38 cellular contexts compared by ENCODE assay signal in genomic region chr13:20851844-20852402, GRCh38.
"Had no signal": no experiment of that assay in that cellular context is flagged by ENCODE, and none has a peak within 500 bp of the region (broad histone marks: within the 10 kb centered on the region; RNA-seq: fewer than 3 reads in every experiment).

No MANE protein-coding gene starts in this region.

- H3K27ac ChIP-seq: brain microvascular endothelial cell, Peyer's patch, VCaP had no signal

- H3K9me3 ChIP-seq: Peyer's patch had no signal

- H3K36me3 ChIP-seq: brain microvascular endothelial cell, Peyer's patch had no signal

- ATAC-seq: activated naive CD4-positive, alpha-beta T cell treated with anti-CD3 and anti-CD28 coated beads, Interleukin-2, amount 50 U/mL, for 72 hours; activated T-cell treated with anti-CD3 and anti-CD28 coated beads, Interleukin-2, amount 50 U/mL, for 4 hours; PC-3; SK-N-SH treated with all-trans-retinoic acid at 6 μM for 48 hours had no signal

- H3K27me3 ChIP-seq: brain microvascular endothelial cell, Peyer's patch had no signal

- DNase-seq: activated B cell treated with CpG ODN at 0.5 μM for 24 hours; activated CD4-positive, alpha-beta memory T cell treated with anti-CD3 and anti-CD28 coated beads for 36 hours; activated CD4-positive, alpha-beta T cell treated with anti-CD3 and anti-CD28 coated beads for 4 hours; activated CD4-positive, alpha-beta T cell treated with anti-CD3 and anti-CD28 coated beads, Interleukin-2, amount 50 U/mL, for 1 hour; activated CD4-positive, CD25-positive, alpha-beta regulatory T cell treated with anti-CD3 and anti-CD28 coated beads, Interleukin-2, amount 50 U/mL, for 72 hours; activated CD8-positive, alpha-beta memory T cell treated with anti-CD3 and anti-CD28 coated beads, Interleukin-2, amount 50 U/mL, for 4 hours; activated gamma-delta T cell treated with Interleukin-2 at 50 U/mL for 16 hours; activated naive CD4-positive, alpha-beta T cell treated with anti-CD3 and anti-CD28 coated beads for 36 hours; activated T-cell treated with anti-CD3 and anti-CD28 coated beads for 4 hours; activated T-cell treated with anti-CD3 and anti-CD28 coated beads, Interleukin-2, amount 50 U/mL, for 4 hours; aorta; brain microvascular endothelial cell; Karpas-422; KBM-7; MM.1S; MV-4-11; NCI-H1092 treated with DMSO at 0.1 percent for 48 hours; NCI-H1417; NCI-H146; NCI-H187; NCI-H2029 treated with DMSO at 0.1 percent for 48 hours; NCI-H2107; NCI-H2171; NCI-H510A; NCI-H526; NCI-H748 treated with DMSO at 0.1 percent for 48 hours; NK-92 treated with Interleukin-12 subunit alpha and Interleukin-12 subunit beta, amount 100 ng/mL, for 24 hours; PC-3; Peyer's patch; RPMI8226; SIG-M5; SW 1271; T-helper 1 cell; T-helper 2 cell; T-helper 9 cell had no signal

- H3K4me3 ChIP-seq: Peyer's patch had no signal
